ENCODE assay signal across 11 cellular contexts in genomic region chr4:1794809-1795303, GRCh38. TPM values are rescaled to one million over a fixed set of nuclear protein-coding genes. Genes with fewer than 3 reads are reported as not detected.
A peak's percentile ranks its signal among the peaks of the same experiment; 100 is the strongest.
DNase-seq lines count a peak whose midpoint lies in the region; ATAC-seq and TF ChIP-seq lines count a peak whose summit lies in the region.
"Had no signal": no experiment of that assay in that cellular context is flagged by ENCODE, and none has a peak within 500 bp of the region (broad histone marks: within the 10 kb centered on the region; RNA-seq: fewer than 3 reads in every experiment).

No MANE protein-coding gene starts in this region.

- TF ChIP-seq CTCF in WERI-Rb-1 (IDR thresholded peaks at IDR 0.05; ENCODE audit: low read depth, low read length) (no peak), kidney epithelial cell (IDR thresholded peaks at IDR 0.05; ENCODE audit: insufficient read depth, low read length, poor library complexity, severe bottlenecking) (no peak)

- H3K36me3 Mint-ChIP-seq in activated T-helper 1 cell treated with anti-CD3 and anti-CD28 coated beads, Interleukin-12 subunit alpha, Interleukin-12 subunit beta, Interleukin-2, Interleukin-4 antibody, amounts not matched to agents 30 ng/mL and 10 ng/mL and 1 ng/mL, durations not matched to agents 14 hours and 24 hours and 36 hours (ENCODE audit: low read depth), result no peaks in the 10 kb centered on the region

- no peaks in the 10 kb centered on the region for H3K4me1 Mint-ChIP-seq in activated T-helper 1 cell treated with anti-CD3 and anti-CD28 coated beads, Interleukin-12 subunit alpha, Interleukin-12 subunit beta, Interleukin-2, Interleukin-4 antibody, amounts not matched to agents 30 ng/mL and 10 ng/mL and 1 ng/mL, durations not matched to agents 14 hours and 24 hours and 36 hours (ENCODE audit: low read depth)

- peaks cover 31% of the 10 kb centered on the region for H3K27me3 Mint-ChIP-seq in activated T-helper 1 cell treated with anti-CD3 and anti-CD28 coated beads, Interleukin-12 subunit alpha, Interleukin-12 subunit beta, Interleukin-2, Interleukin-4 antibody, amounts not matched to agents 30 ng/mL and 10 ng/mL and 1 ng/mL, durations not matched to agents 14 hours and 24 hours and 36 hours (ENCODE audit: insufficient read depth)

- no peaks in the 10 kb centered on the region for H3K9me3 Mint-ChIP-seq in activated T-helper 1 cell treated with anti-CD3 and anti-CD28 coated beads, Interleukin-12 subunit alpha, Interleukin-12 subunit beta, Interleukin-2, Interleukin-4 antibody, amounts not matched to agents 30 ng/mL and 10 ng/mL and 1 ng/mL, durations not matched to agents 14 hours and 24 hours and 36 hours

- no peak overlapping the region for H3K27ac Mint-ChIP-seq in activated T-helper 1 cell treated with anti-CD3 and anti-CD28 coated beads, Interleukin-12 subunit alpha, Interleukin-12 subunit beta, Interleukin-2, Interleukin-4 antibody, amounts not matched to agents 30 ng/mL and 10 ng/mL and 1 ng/mL, durations not matched to agents 14 hours and 24 hours and 36 hours

- H3K27ac ChIP-seq in WERI-Rb-1, result no peak overlapping the region; the same call in 1 of the 2 replicates

- H3K4me3 Mint-ChIP-seq in activated T-helper 1 cell treated with anti-CD3 and anti-CD28 coated beads, Interleukin-12 subunit alpha, Interleukin-12 subunit beta, Interleukin-2, Interleukin-4 antibody, amounts not matched to agents 30 ng/mL and 10 ng/mL and 1 ng/mL, durations not matched to agents 14 hours and 24 hours and 36 hours, result no peak overlapping the region

- DNase-seq in NCI-H2171 treated with DMSO at 0.1 percent for 48 hours (lab: John Stamatoyannopoulos, UW) (peak; percentile 13), NCI-H2171 (lab: John Stamatoyannopoulos, UW) (no peak), WERI-Rb-1 (no peak), kidney epithelial cell (ENCODE audit: low read depth) (no peak), NCI-H226 (no peak), SKM-1 (lab: John Stamatoyannopoulos, UW; ENCODE audit: unreplicated experiment) (no peak)
- DNase-seq in stimulated activated naive CD8-positive, alpha-beta T cell treated with anti-CD3 and anti-CD28 coated beads, Interleukin-15, Interleukin-2, amounts not matched to agents 100 U/mL and 50 U/mL, for 24 hours, result peak; percentile 17
- no peak for DNase-seq in activated T-helper 1 cell treated with anti-CD3 and anti-CD28 coated beads, Interleukin-12 subunit alpha, Interleukin-12 subunit beta, Interleukin-2, Interleukin-4 antibody, amounts not matched to agents 30 ng/mL and 10 ng/mL and 1 ng/mL, durations not matched to agents 14 hours and 24 hours and 36 hours (ENCODE audit: low spot score)
- DNase-seq: activated effector memory CD4-positive, alpha-beta T cell treated with anti-CD3 and anti-CD28 coated beads, Interleukin-2, amount 50 U/mL, for 16 hours; Kasumi-1; SIG-M5 had no signal

- H3K36me3 ChIP-seq in WERI-Rb-1 (peaks cover 11% of the 10 kb centered on the region), kidney epithelial cell (ENCODE audit: control insufficient read depth, insufficient read depth, low read length) (no peaks in the 10 kb centered on the region)

- no peaks in the 10 kb centered on the region for H3K9me3 ChIP-seq in WERI-Rb-1 (ENCODE audit: severe bottlenecking)

- ATAC-seq in stimulated activated naive CD8-positive, alpha-beta T cell treated with anti-CD3 and anti-CD28 coated beads, Interleukin-15, Interleukin-2, amounts not matched to agents 100 U/mL and 50 U/mL, for 24 hours, result no peak

- peaks cover 3% of the 10 kb centered on the region for H3K27me3 ChIP-seq in WERI-Rb-1 (ENCODE audit: insufficient read depth, low read depth, severe bottlenecking)
- peaks cover 67% of the 10 kb centered on the region for H3K27me3 ChIP-seq in kidney epithelial cell (ENCODE audit: control insufficient read depth, insufficient read depth, low read length)

- intact Hi-C loops in activated T-helper 1 cell treated with anti-CD3 and anti-CD28 coated beads, Interleukin-12 subunit alpha, Interleukin-12 subunit beta, Interleukin-2, Interleukin-4 antibody, amounts not matched to agents 30 ng/mL and 10 ng/mL and 1 ng/mL, durations not matched to agents 14 hours and 24 hours and 36 hours (cut with micrococcal nuclease), result no loop called here

- peak overlapping the region; percentile 60 for H3K4me3 ChIP-seq in WERI-Rb-1 (ENCODE audit: low read depth, low read length)
- H3K4me3 ChIP-seq in kidney epithelial cell (ENCODE audit: low read depth, low read length), result peak overlapping the region; percentile 41

RNA-seq across cellular contexts. Expression of gene FGFR3, which starts 1.8 kb away (rescaled TPM):
- 2.1 and 3.2 TPM in 2 replicates for total RNA-seq in kidney epithelial cell
- total RNA-seq in activated T-helper 1 cell treated with anti-CD3 and anti-CD28 coated beads, Interleukin-12 subunit alpha, Interleukin-12 subunit beta, Interleukin-2, Interleukin-4 antibody, amounts not matched to agents 30 ng/mL and 10 ng/mL and 1 ng/mL, durations not matched to agents 14 hours and 24 hours and 36 hours, result 0.29 and 0.39 TPM in 2 replicates

Comparison
In these comparisons a context has a peak if more than half of its experiments do, and no peak if none do; other contexts are left out.
1. DNase-seq: peak in NCI-H2171 treated with DMSO at 0.1 percent for 48 hours (single experiment) and stimulated activated naive CD8-positive, alpha-beta T cell treated with anti-CD3 and anti-CD28 coated beads, Interleukin-15, Interleukin-2, amounts not matched to agents 100 U/mL and 50 U/mL, for 24 hours (single experiment); none in NCI-H2171 (single experiment), WERI-Rb-1 (single experiment), kidney epithelial cell (single experiment), activated T-helper 1 cell treated with anti-CD3 and anti-CD28 coated beads, Interleukin-12 subunit alpha, Interleukin-12 subunit beta, Interleukin-2, Interleukin-4 antibody, amounts not matched to agents 30 ng/mL and 10 ng/mL and 1 ng/mL, durations not matched to agents 14 hours and 24 hours and 36 hours (single experiment), NCI-H226 (single experiment) and SKM-1 (single experiment).